Comparison of ENCODE assay signal across 37 cellular contexts in the genomic region with DNA sequence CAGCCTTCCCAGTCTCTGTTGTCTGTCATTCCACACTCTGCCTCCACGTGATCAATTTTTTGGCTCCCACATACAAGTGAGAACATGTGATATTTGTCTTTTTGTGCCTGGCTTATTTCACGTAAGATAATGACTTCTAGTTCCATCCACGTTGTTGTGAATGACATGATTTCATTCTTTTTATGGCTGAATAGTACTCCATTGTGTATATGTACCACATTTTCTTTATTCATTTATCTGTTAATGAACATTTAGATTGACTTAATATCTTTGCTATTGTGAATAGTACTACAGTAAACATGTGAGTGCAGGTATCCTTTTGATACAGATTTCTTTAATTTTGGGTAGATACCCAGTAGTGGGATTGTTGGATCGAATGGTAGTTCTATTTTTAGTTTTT. TPM values are rescaled to one million over a fixed set of nuclear protein-coding genes. Genes with fewer than 3 reads are reported as not detected.
"Had no signal": no experiment of that assay in that cellular context is flagged by ENCODE, and none has a peak within 500 bp of the region (broad histone marks: within the 10 kb centered on the region; RNA-seq: fewer than 3 reads in every experiment).

No MANE protein-coding gene starts in this region.

- H3K9ac ChIP-seq: KMS-11 had no signal

- H3K4me2 ChIP-seq: KMS-11 had no signal

- DNase-seq: Karpas-422, Kasumi-1, MG63, MM.1S, NCI-H1048, NCI-H1092, NCI-H1092 treated with DMSO at 0.1 percent for 48 hours, NCI-H1105, NCI-H1105 treated with DMSO at 0.1 percent for 48 hours, NCI-H1417, NCI-H1417 treated with DMSO at 0.1 percent for 48 hours, NCI-H1436, NCI-H1436 treated with DMSO at 0.1 percent for 48 hours, NCI-H146, NCI-H1694, NCI-H1694 treated with DMSO at 0.1 percent for 48 hours, NCI-H187, NCI-H187 treated with DMSO at 0.1 percent for 48 hours, NCI-H1930, NCI-H2029, NCI-H2029 treated with DMSO at 0.1 percent for 48 hours, NCI-H2081, NCI-H2081 treated with DMSO at 0.1 percent for 48 hours, NCI-H2107, NCI-H2171, NCI-H2171 treated with DMSO at 0.1 percent for 48 hours, NCI-H2227 treated with DMSO at 0.1 percent for 48 hours, NCI-H226, NCI-H345, NCI-H446, NCI-H446 treated with DMSO at 0.1 percent for 48 hours, NCI-H510A, NCI-H510A treated with DMSO at 0.1 percent for 48 hours had no signal

- H3K9me3 ChIP-seq: MG63 had no signal

- H3K27ac ChIP-seq: KMS-11 had no signal

- H3K4me3 ChIP-seq: MG63 had no signal

- H3K27me3 ChIP-seq: MG63 had no signal

RNA-seq across cellular contexts. Expression of a gene that starts 31.4 kb away (rescaled TPM):
- total RNA-seq: LHCN-M2, M059J, MCF 10A had no signal
